24 cellular contexts compared by ENCODE assay signal in the genomic region with DNA sequence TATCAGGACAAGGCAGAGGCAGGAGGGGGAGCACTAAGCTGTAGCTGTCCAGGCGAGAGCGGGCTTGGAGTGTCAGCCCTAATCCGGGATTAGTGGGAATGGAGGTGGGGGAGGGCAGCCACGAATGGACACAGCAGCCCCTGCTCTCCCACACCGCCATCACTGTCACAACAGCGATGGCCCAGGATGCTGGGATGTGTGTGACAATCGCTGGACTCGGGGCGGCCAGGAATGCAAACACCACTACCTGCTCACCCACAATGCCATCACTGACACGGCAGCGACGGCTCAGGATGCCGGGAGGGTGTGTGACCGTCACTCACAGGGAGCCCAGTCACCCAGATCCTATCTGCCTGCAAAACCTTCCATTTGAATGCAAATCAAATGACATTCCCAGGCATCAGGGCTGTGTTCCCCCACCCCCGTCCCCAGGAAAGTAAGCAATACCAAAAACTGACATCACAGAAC. TPM values are rescaled to one million over a fixed set of nuclear protein-coding genes. Genes with fewer than 3 reads are reported as not detected.
DNase-seq lines count a peak whose midpoint lies in the region; ATAC-seq, FAIRE-seq and TF ChIP-seq lines count a peak whose summit lies in the region.
"Had no signal": no experiment of that assay in that cellular context is flagged by ENCODE, and none has a peak within 500 bp of the region (broad histone marks: within the 10 kb centered on the region; RNA-seq: fewer than 3 reads in every experiment).

No MANE protein-coding gene starts in this region.

- peaks cover 33% of the 10 kb centered on the region for H3K27me3 Mint-ChIP-seq in nephron progenitor cell (ENCODE audit: low read depth, poor library complexity)

- no peak for TF ChIP-seq CTCF in D721Med (IDR thresholded peaks at IDR 0.05; ENCODE audit: insufficient read depth, missing control alignments)
- TF ChIP-seq CTCF in coronary artery (IDR thresholded peaks at IDR 0.05) = no peak
- TF ChIP-seq CTCF in nephron progenitor cell (IDR thresholded peaks at IDR 0.05) = no peak

- no peak for ATAC-seq in HG02884 (IDR thresholded peaks at IDR 0.05; ENCODE audit: unreplicated experiment)
- ATAC-seq in GM18519 (IDR thresholded peaks at IDR 0.05; ENCODE audit: low FRiP score, unreplicated experiment) = no peak
- ATAC-seq: activated naive CD4-positive, alpha-beta T cell treated with anti-CD3 and anti-CD28 coated beads, Interleukin-2, amount 50 U/mL, for 72 hours; left lobe of liver had no signal

- H3K4me3 ChIP-seq in coronary artery = peak overlapping the region; percentile 86
- H3K4me3 ChIP-seq: right atrium auricular region, SJSA1, testis had no signal

- H3K4me1 Mint-ChIP-seq in nephron progenitor cell = peaks cover 60% of the 10 kb centered on the region

- FAIRE-seq in D721Med (lab: Jason Lieb, UNC) = no peak
- FAIRE-seq: frontal cortex had no signal

- peak overlapping the region in 1 of 2 donors; percentile 20 for H3K27ac ChIP-seq in coronary artery
- H3K27ac ChIP-seq: C4-2B, right atrium auricular region, SJSA1, testis had no signal

- H3K9me3 Mint-ChIP-seq in nephron progenitor cell = no peaks in the 10 kb centered on the region
- H3K9me3 Mint-ChIP-seq: activated naive CD4-positive, alpha-beta T cell treated with anti-CD3 and anti-CD28 coated beads, Interleukin-2, amount 50 U/mL, for 72 hours; activated T-helper 1 cell treated with anti-CD3 and anti-CD28 coated beads, Interleukin-12 subunit alpha, Interleukin-12 subunit beta, Interleukin-2, Interleukin-4 antibody, amounts not matched to agents 30 ng/mL and 10 ng/mL and 1 ng/mL, durations not matched to agents 14 hours and 24 hours and 36 hours had no signal

- H3K4me3 Mint-ChIP-seq in nephron progenitor cell = peak overlapping the region; percentile 80

- H3K36me3 Mint-ChIP-seq in nephron progenitor cell (ENCODE audit: low read depth) = no peaks in the 10 kb centered on the region

- peak; percentile 74 for DNase-seq in D721Med (ENCODE audit: insufficient read length, low spot score)
- peak; percentile 67 for DNase-seq in NCI-H526 treated with DMSO at 0.1 percent for 48 hours (lab: John Stamatoyannopoulos, UW)
- no peak for DNase-seq in coronary artery (ENCODE audit: low spot score)
- DNase-seq in nephron progenitor cell = no peak
- no peak for DNase-seq in H4 (ENCODE audit: low spot score)
- DNase-seq in ureter (ENCODE audit: low spot score) = no peak
- DNase-seq: ACHN; activated CD4-positive, CD25-positive, alpha-beta regulatory T cell treated with anti-CD3 and anti-CD28 coated beads, Interleukin-2, amount 50 U/mL, for 72 hours; hypothalamus; NCI-H1105 treated with DMSO at 0.1 percent for 48 hours; NCI-H2107; NCI-H69; occipital lobe; OCI-M1; testis had no signal

- H3K27ac Mint-ChIP-seq in nephron progenitor cell = no peak overlapping the region
- H3K27ac Mint-ChIP-seq: activated naive CD4-positive, alpha-beta T cell treated with anti-CD3 and anti-CD28 coated beads, Interleukin-2, amount 50 U/mL, for 72 hours; activated T-helper 1 cell treated with anti-CD3 and anti-CD28 coated beads, Interleukin-12 subunit alpha, Interleukin-12 subunit beta, Interleukin-2, Interleukin-4 antibody, amounts not matched to agents 30 ng/mL and 10 ng/mL and 1 ng/mL, durations not matched to agents 14 hours and 24 hours and 36 hours had no signal

RNA-seq across cellular contexts. Expression of a gene that starts 2.8 kb away (rescaled TPM):
- total RNA-seq in H4 (2014; rRNA removed; shearing (Covaris generic)) = 15.7 and 17.2 TPM in 2 replicates
- 66.4 TPM for total RNA-seq in ureter

RNA-seq across cellular contexts. Expression of a gene that starts 59.2 kb away (rescaled TPM):
- total RNA-seq in H4 (2014; rRNA removed; shearing (Covaris generic)) = 12.8 and 16.0 TPM in 2 replicates
- total RNA-seq in ureter = 24.5 TPM

Comparison
In these comparisons a context has a peak if more than half of its experiments do, and no peak if none do; other contexts are left out.
1. DNase-seq: peak in D721Med (single experiment) and NCI-H526 treated with DMSO at 0.1 percent for 48 hours (single experiment); none in coronary artery (single experiment), nephron progenitor cell (single experiment), H4 (single experiment) and ureter (single experiment).